ENCODE assay signal across 35 cellular contexts in genomic region chr12:46693034-46693433, GRCh38.
"Had no signal": no experiment of that assay in that cellular context is flagged by ENCODE, and none has a peak within 500 bp of the region (broad histone marks: within the 10 kb centered on the region; RNA-seq: fewer than 3 reads in every experiment).

No MANE protein-coding gene starts in this region.

- H3K4me1 ChIP-seq: body of pancreas, breast epithelium, Peyer's patch had no signal

- H3K27me3 ChIP-seq: body of pancreas, breast epithelium, MG63, Peyer's patch had no signal

- ATAC-seq: activated T-cell treated with anti-CD3 and anti-CD28 coated beads, Interleukin-2, amount 50 U/mL, for 72 hours; activated T-helper 17 cell treated with anti-CD3 and anti-CD28 coated beads, Interleukin-2, amount 50 U/mL, for 72 hours; body of pancreas; K562; PC-3; SK-N-SH treated with all-trans-retinoic acid at 6 μM for 48 hours had no signal

- H3K27me3 Mint-ChIP-seq: activated B cell treated with CpG ODN at 0.5 μM for 24 hours; activated CD4-positive, alpha-beta memory T cell treated with anti-CD3 and anti-CD28 coated beads for 36 hours; activated naive CD4-positive, alpha-beta T cell treated with anti-CD3 and anti-CD28 coated beads, Interleukin-2, amount 50 U/mL, for 24 hours had no signal

- H3K4me1 Mint-ChIP-seq: activated B cell treated with CpG ODN at 0.5 μM for 24 hours; activated naive CD4-positive, alpha-beta T cell treated with anti-CD3 and anti-CD28 coated beads, Interleukin-2, amount 50 U/mL, for 24 hours; activated naive CD8-positive, alpha-beta T cell treated with anti-CD3 and anti-CD28 coated beads, Interleukin-2, amount 10 ng/mL, durations not matched to agents 7 days and 5 days; activated T-helper 17 cell treated with anti-CD3 and anti-CD28 coated beads, Interleukin-2, amount 50 U/mL, for 72 hours had no signal

- DNase-seq: activated B cell treated with CpG ODN at 0.5 μM for 24 hours; activated CD4-positive, alpha-beta memory T cell treated with anti-CD3 and anti-CD28 coated beads for 36 hours; activated CD4-positive, alpha-beta T cell treated with anti-CD3 and anti-CD28 coated beads for 4 hours; activated CD4-positive, alpha-beta T cell treated with anti-CD3 and anti-CD28 coated beads, Interleukin-2, amount 50 U/mL, for 1 hour; activated CD4-positive, CD25-positive, alpha-beta regulatory T cell treated with anti-CD3 and anti-CD28 coated beads, Interleukin-2, amount 50 U/mL, for 72 hours; activated CD8-positive, alpha-beta memory T cell treated with anti-CD3 and anti-CD28 coated beads, Interleukin-2, amount 50 U/mL, for 4 hours; activated effector memory CD4-positive, alpha-beta T cell treated with anti-CD3 and anti-CD28 coated beads, Interleukin-2, amount 50 U/mL, for 16 hours; activated naive CD4-positive, alpha-beta T cell; activated naive CD8-positive, alpha-beta T cell treated with anti-CD3 and anti-CD28 coated beads, Interleukin-2, amount 10 ng/mL, durations not matched to agents 7 days and 5 days; activated T-cell treated with anti-CD3 and anti-CD28 coated beads, Interleukin-2, amount 50 U/mL, for 72 hours; body of pancreas; cerebellar nuclear complex; MG63; NCI-H1048; NCI-H1105 treated with DMSO at 0.1 percent for 48 hours; NCI-H1436 treated with DMSO at 0.1 percent for 48 hours; NCI-H1694 treated with DMSO at 0.1 percent for 48 hours; NCI-H2029; NCI-H345; NCI-H526; NCI-H748 treated with DMSO at 0.1 percent for 48 hours; NK-92 treated with Interleukin-12 subunit alpha and Interleukin-12 subunit beta, amount 100 ng/mL, for 24 hours; PC-3; Peyer's patch; RPMI8226; SHP77 treated with DMSO at 0.1 percent for 48 hours; T-helper 1 cell; T-helper 2 cell; T-helper 9 cell had no signal

- H3K4me3 Mint-ChIP-seq: activated B cell treated with CpG ODN at 0.5 μM for 24 hours; activated CD4-positive, alpha-beta memory T cell treated with anti-CD3 and anti-CD28 coated beads for 36 hours; activated naive CD4-positive, alpha-beta T cell treated with anti-CD3 and anti-CD28 coated beads, Interleukin-2, amount 50 U/mL, for 24 hours; activated naive CD8-positive, alpha-beta T cell treated with anti-CD3 and anti-CD28 coated beads, Interleukin-2, amount 10 ng/mL, durations not matched to agents 7 days and 5 days; activated T-cell treated with anti-CD3 and anti-CD28 coated beads, Interleukin-2, amount 50 U/mL, for 72 hours; activated T-helper 17 cell treated with anti-CD3 and anti-CD28 coated beads, Interleukin-2, amount 50 U/mL, for 72 hours had no signal

- H3K27ac Mint-ChIP-seq: activated B cell treated with CpG ODN at 0.5 μM for 24 hours; activated CD4-positive, alpha-beta memory T cell treated with anti-CD3 and anti-CD28 coated beads for 36 hours; activated naive CD4-positive, alpha-beta T cell treated with anti-CD3 and anti-CD28 coated beads, Interleukin-2, amount 50 U/mL, for 24 hours; activated naive CD8-positive, alpha-beta T cell treated with anti-CD3 and anti-CD28 coated beads, Interleukin-2, amount 10 ng/mL, durations not matched to agents 7 days and 5 days; activated T-cell treated with anti-CD3 and anti-CD28 coated beads, Interleukin-2, amount 50 U/mL, for 72 hours; activated T-helper 17 cell treated with anti-CD3 and anti-CD28 coated beads, Interleukin-2, amount 50 U/mL, for 72 hours had no signal

- H3K9me3 ChIP-seq: Peyer's patch had no signal

- H3K4me3 ChIP-seq: body of pancreas, breast epithelium, K562, MG63, Peyer's patch had no signal

- H3K36me3 ChIP-seq: breast epithelium, MG63, Peyer's patch had no signal

- H3K27ac ChIP-seq: body of pancreas, breast epithelium, Peyer's patch, VCaP had no signal
